Comparison of ENCODE assay signal across 8 cellular contexts in genomic region chr9:71911061-71911907, GRCh38. TPM values are rescaled to one million over a fixed set of nuclear protein-coding genes. Genes with fewer than 3 reads are reported as not detected.
DNase-seq lines count a peak whose midpoint lies in the region; ATAC-seq and TF ChIP-seq lines count a peak whose summit lies in the region.

Gene ABHD17B (minus strand): TSS chr9:71911193. CDS start chr9:71875080, 36,113 bp downstream.
Gene C9orf85 (plus strand): TSS chr9:71911639. CDS start chr9:71911735, 96 bp downstream.

- peaks cover 3% of the 10 kb centered on the region for H3K36me3 Mint-ChIP-seq in T-helper 17 cell (ENCODE audit: low read depth)

- H3K4me3 ChIP-seq in upper lobe of right lung: peak within 1 kb of the TSS; percentile 94

- peak within 1 kb of the TSS; percentile 100 for H3K4me3 Mint-ChIP-seq in T-helper 17 cell

- peaks cover 33% of the 10 kb centered on the region for H3K4me1 ChIP-seq in upper lobe of right lung

- no peaks in the 10 kb centered on the region for H3K36me3 ChIP-seq in upper lobe of right lung

- H3K27me3 ChIP-seq in upper lobe of right lung: no peaks in the 10 kb centered on the region

- peak; percentile 88 for ATAC-seq in HG02884 (IDR thresholded peaks at IDR 0.05; ENCODE audit: unreplicated experiment)
- peak; percentile 94 for ATAC-seq in T-helper 17 cell
- ATAC-seq in left cardiac atrium: peak; percentile 98 to 99
- ATAC-seq in upper lobe of right lung: peak; percentile 99

- no peak for TF ChIP-seq CTCF in GM13977 (IDR thresholded peaks at IDR 0.05; ENCODE audit: extremely low read depth, insufficient read depth, missing control alignments)
- TF ChIP-seq CTCF in upper lobe of right lung (IDR thresholded peaks at IDR 0.05): no peak

- H3K27ac ChIP-seq in upper lobe of right lung: peak within 1 kb of the TSS; percentile 93

- DNase-seq in GM13977 (ENCODE audit: low spot score) (peak; percentile 97), NCI-H1694 (lab: John Stamatoyannopoulos, UW) (peak; percentile 97), T-helper 17 cell (peak; percentile 93 to 94 (median 93)), amygdala (lab: John Stamatoyannopoulos, UW) (peak; percentile 75 to 100 (median 99)), left cardiac atrium (peak; percentile 99), posterior vena cava (ENCODE audit: low spot score) (peak; percentile 100), upper lobe of right lung (peak; percentile 99)

- H3K27me3 Mint-ChIP-seq in T-helper 17 cell: no peaks in the 10 kb centered on the region

- intact Hi-C loops in left cardiac atrium (cut with DNase I): loop anchor here in 1 of 2 donors (10.0 kb wide), 3 partner anchors 74 to 136 kb away; no protein-coding TSS in a partner anchor
- intact Hi-C loops in posterior vena cava (cut with DNase I): no loop called here
- intact Hi-C loops in upper lobe of right lung (cut with DNase I): no loop called here

- in situ Hi-C loops in GM13977 (cut with MboI; ENCODE audit: low pct_unique_long_range_greater_than_20kb, low sequenced_read_pairs, unreplicated experiment): no loop called here

- peak within 1 kb of the TSS; percentile 99 for H3K27ac Mint-ChIP-seq in T-helper 17 cell

- H3K9me3 ChIP-seq in T-helper 17 cell (ENCODE audit: control insufficient read depth, low read length, poor library complexity, severe bottlenecking) (no peaks in the 10 kb centered on the region), upper lobe of right lung (no peaks in the 10 kb centered on the region)

- H3K4me1 Mint-ChIP-seq in T-helper 17 cell: peaks cover 36% of the 10 kb centered on the region

RNA-seq across cellular contexts. Expression of gene ABHD17B, which starts in this region (rescaled TPM):
- total RNA-seq in T-helper 17 cell (10 to 100 TPM in 1 of 2 donors, 1 to 10 TPM in 1; 9.1 to 15.9 TPM), left cardiac atrium (10 to 100 TPM in 1 of 2 donors, 1 to 10 TPM in 1; 9.4 to 10.9 TPM), posterior vena cava (10 to 100 TPM; 11.4 to 22.8 TPM), upper lobe of right lung (14.3 TPM)

RNA-seq across cellular contexts. Expression of gene C9orf85, which starts in this region (rescaled TPM):
- total RNA-seq in T-helper 17 cell (1 to 10 TPM; 5.4 to 6.2 TPM), left cardiac atrium (1 to 10 TPM; 6.7 to 7.3 TPM), posterior vena cava (1 to 10 TPM; 9.2 to 9.9 TPM), upper lobe of right lung (10.0 TPM)

Comparison
In these comparisons a context has a peak if more than half of its experiments do, and no peak if none do; other contexts are left out.
1. Peak in every context shown above with its lines: DNase-seq, ATAC-seq, H3K4me3 ChIP-seq and H3K27ac ChIP-seq.